Comparison of ENCODE assay signal across 14 cellular contexts in the genomic region with DNA sequence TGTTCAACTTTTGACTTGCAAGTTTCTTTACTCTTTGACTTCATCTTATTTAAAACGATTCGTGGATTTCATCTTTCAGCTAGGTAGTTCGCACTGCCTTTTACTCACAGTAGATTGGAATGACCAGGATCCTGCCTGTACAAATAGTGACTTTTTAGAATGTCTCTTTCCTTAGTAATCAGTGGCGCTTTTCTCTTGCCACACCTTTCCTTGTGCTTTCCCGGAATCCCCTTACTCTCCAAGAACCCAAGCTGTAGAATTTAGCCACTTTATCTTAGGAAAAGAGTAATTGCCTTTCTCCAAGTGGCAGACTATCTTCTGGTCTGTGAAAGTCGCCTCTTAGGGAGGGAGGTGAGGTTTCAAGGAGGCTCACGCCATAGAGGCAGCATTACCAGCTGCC.
DNase-seq lines count a peak whose midpoint lies in the region; ATAC-seq and TF ChIP-seq lines count a peak whose summit lies in the region.
"Had no signal": no experiment of that assay in that cellular context is flagged by ENCODE, and none has a peak within 500 bp of the region (broad histone marks: within the 10 kb centered on the region; RNA-seq: fewer than 3 reads in every experiment).

No MANE protein-coding gene starts in this region.

- intact Hi-C loops in thyroid gland (cut with DNase I): no loop called here

- H3K79me2 ChIP-seq in H9 (ENCODE audit: insufficient read depth, low read length): no peaks in the 10 kb centered on the region

- no peak overlapping the region for H3K56ac ChIP-seq in H9 (ENCODE audit: insufficient read length, low read depth, low read length)

- H3K27ac Mint-ChIP-seq in HFFc6 (peak overlapping the region; percentile 77), H9 (no peak overlapping the region)
- H3K27ac Mint-ChIP-seq: dendritic cell treated with granulocyte-macrophage colony-stimulating factor and Interleukin-4, amounts not matched to agents 40 ng/mL and 50 ng/mL, for 4 days had no signal

- H3K4me2 ChIP-seq in H9 (ENCODE audit: insufficient read depth, insufficient read length, low read length): no peak overlapping the region

- H3K27me3 Mint-ChIP-seq in HFFc6 (ENCODE audit: insufficient read depth) (peaks cover 28% of the 10 kb centered on the region), H9 (ENCODE audit: low read depth) (no peaks in the 10 kb centered on the region)
- H3K27me3 Mint-ChIP-seq: dendritic cell treated with granulocyte-macrophage colony-stimulating factor and Interleukin-4, amounts not matched to agents 40 ng/mL and 50 ng/mL, for 4 days had no signal

- no peak overlapping the region for H2BK12ac ChIP-seq in H9 (ENCODE audit: insufficient read length, low read depth, low read length)

- WGBS in thyroid gland, 2 donors: 95% methylated on average over 7 of the region's 7 CpGs
- no CpG with 5 or more reads among the region's 7 CpGs for WGBS in H9 (ENCODE audit: extremely low coverage, insufficient read length, low lambda C conversion rate)

- no peak overlapping the region for H3K23ac ChIP-seq in H9 (ENCODE audit: insufficient read length, low read depth, low read length)

- H3K36me3 Mint-ChIP-seq in HFFc6 (ENCODE audit: low read depth) (peaks cover 76% of the 10 kb centered on the region), H9 (ENCODE audit: insufficient read depth in 1 of 3, low read depth in 3 of 3) (peaks cover 0 to 5% (median 3%) of the 10 kb centered on the region in 3 experiments; a peak in 4 of 7 replicates)

- H3K4me3 Mint-ChIP-seq in HFFc6: peak overlapping the region; percentile 65; the same call in 1 of the 2 replicates
- H3K4me3 Mint-ChIP-seq in H9: no peak overlapping the region
- H3K4me3 Mint-ChIP-seq: dendritic cell treated with granulocyte-macrophage colony-stimulating factor and Interleukin-4, amounts not matched to agents 40 ng/mL and 50 ng/mL, for 4 days had no signal

- no peak overlapping the region for H4K91ac ChIP-seq in H9 (ENCODE audit: insufficient read length, low read depth, low read length)

- no peak overlapping the region for H3K14ac ChIP-seq in H9 (ENCODE audit: insufficient read depth, low read length)

- no peaks in the 10 kb centered on the region for H3K23me2 ChIP-seq in H9 (ENCODE audit: insufficient read length, low read depth, low read length, poor library complexity, severe bottlenecking)

- no peak overlapping the region for H3K4ac ChIP-seq in H9 (ENCODE audit: low read depth, low read length)

- H3K9ac ChIP-seq in H9 (ENCODE audit: extremely low read depth, insufficient read length, low read length): no peak overlapping the region

- TF ChIP-seq POLR2A in thyroid gland (IDR thresholded peaks at IDR 0.05): no peak

- no peaks in the 10 kb centered on the region for H3K36me3 ChIP-seq in muscle layer of duodenum (ENCODE audit: control insufficient read depth in 1 of 2, insufficient read depth in 2 of 2, low read length in 2 of 2)
- H3K36me3 ChIP-seq in thyroid gland: no peaks in the 10 kb centered on the region
- H3K36me3 ChIP-seq: breast epithelium had no signal

- H3K18ac ChIP-seq in H9 (ENCODE audit: insufficient read length, low read depth, low read length): no peak overlapping the region

- H2AFZ ChIP-seq in H9 (ENCODE audit: low read length): no peak overlapping the region

- no peaks in the 10 kb centered on the region for H3K27me3 ChIP-seq in muscle layer of duodenum (ENCODE audit: low read depth, low read length)
- H3K27me3 ChIP-seq in thyroid gland: no peaks in the 10 kb centered on the region
- H3K27me3 ChIP-seq in H9 (ENCODE audit: insufficient read depth, low read length): no peaks in the 10 kb centered on the region
- H3K27me3 ChIP-seq: breast epithelium had no signal

- no peak overlapping the region for H4K5ac ChIP-seq in H9 (ENCODE audit: insufficient read length, low read depth, low read length)

- H3K4me3 ChIP-seq in muscle layer of duodenum (ENCODE audit: low read depth in 1 of 2, low read length in 2 of 2) (no peak overlapping the region), thyroid gland (replicated peaks in 1 of 3) (no peak overlapping the region)

- H3K9me3 Mint-ChIP-seq in HFFc6 (peaks cover 14% of the 10 kb centered on the region), H9 (no peaks in the 10 kb centered on the region; a peak in 1 of 5 replicates)

- H3K27ac ChIP-seq in epithelial cell of prostate: peak overlapping the region; percentile 79
- H3K27ac ChIP-seq in muscle layer of duodenum (ENCODE audit: low read length): peak overlapping the region; percentile 92
- H3K27ac ChIP-seq in thyroid gland: peak overlapping the region; percentile 67 to 90 (median 87)
- no peak overlapping the region for H3K27ac ChIP-seq in H9 (ENCODE audit: insufficient read length, low read depth, low read length)

- DNase-seq in HFFc6 (no peak), epithelial cell of prostate (ENCODE audit: low read depth, low spot score) (no peak), thyroid gland (no peak), DMS 273 treated with DMSO at 0.1 percent for 48 hours (lab: John Stamatoyannopoulos, UW) (no peak), H9 (no peak)
- DNase-seq: activated gamma-delta T cell; foreskin fibroblast; left cardiac atrium; NCI-H1105; stimulated activated CD4-positive, alpha-beta T cell treated with anti-CD3 and anti-CD28 coated beads, Interleukin-2, amount 100 ng/mL, for 48 hours had no signal

- no peaks in the 10 kb centered on the region for H3K79me1 ChIP-seq in H9 (ENCODE audit: insufficient read depth, low read depth, low read length, poor library complexity, severe bottlenecking)

- peaks cover 93% of the 10 kb centered on the region for H3K4me1 Mint-ChIP-seq in HFFc6 (ENCODE audit: low read depth)
- H3K4me1 Mint-ChIP-seq in H9: peaks cover 0 to 12% of the 10 kb centered on the region in 2 experiments; a peak in 2 of 4 replicates

- H3K4me1 ChIP-seq in muscle layer of duodenum (ENCODE audit: control insufficient read depth in 1 of 2, insufficient read depth in 2 of 2, low read length in 2 of 2): peaks cover 0 to 7% of the 10 kb centered on the region in 2 donors
- H3K4me1 ChIP-seq in thyroid gland: peaks cover 19 to 29% of the 10 kb centered on the region in 2 donors
- H3K4me1 ChIP-seq in H9 (ENCODE audit: insufficient read depth, low read length): no peaks in the 10 kb centered on the region
- H3K4me1 ChIP-seq: breast epithelium had no signal

- H2BK5ac ChIP-seq in H9 (ENCODE audit: insufficient read length, low read length): no peak overlapping the region

- no peak overlapping the region for H2BK20ac ChIP-seq in H9 (ENCODE audit: low read depth, low read length, poor library complexity, severe bottlenecking)

- no peak overlapping the region for H3T11ph ChIP-seq in H9 (ENCODE audit: low read length)

- H2BK15ac ChIP-seq in H9 (ENCODE audit: low read depth, low read length): no peak overlapping the region

- H3K9me3 ChIP-seq in muscle layer of duodenum (ENCODE audit: control insufficient read depth in 1 of 2, low read length in 2 of 2) (no peaks in the 10 kb centered on the region), thyroid gland (no peaks in the 10 kb centered on the region), H9 (ENCODE audit: control insufficient read depth, low read depth, low read length) (no peaks in the 10 kb centered on the region)
- H3K9me3 ChIP-seq: breast epithelium had no signal

- no peak for ATAC-seq in GM21447 (IDR thresholded peaks at IDR 0.05; ENCODE audit: unreplicated experiment)

- TF ChIP-seq CTCF in HFFc6 (IDR thresholded peaks at IDR 0.05): no peak
- TF ChIP-seq CTCF in thyroid gland (IDR thresholded peaks at IDR 0.05): no peak
- no peak for TF ChIP-seq CTCF in H9 (conservative IDR thresholded peaks at IDR 0.05)

- H2AK5ac ChIP-seq in H9 (ENCODE audit: insufficient read length, low read length): no peak overlapping the region

- H4K20me1 ChIP-seq in H9 (ENCODE audit: control insufficient read depth, insufficient read depth, insufficient read length): no peaks in the 10 kb centered on the region

- no peak overlapping the region for H4K8ac ChIP-seq in H9 (replicated peaks; ENCODE audit: insufficient read length, low read depth, low read length)

- H2BK120ac ChIP-seq in H9 (ENCODE audit: low read depth, low read length, poor library complexity, severe bottlenecking): no peak overlapping the region
